Comparison of ENCODE assay signal across 18 cellular contexts in genomic region chr19:30112666-30113065, GRCh38.
"Had no signal": no experiment of that assay in that cellular context is flagged by ENCODE, and none has a peak within 500 bp of the region (broad histone marks: within the 10 kb centered on the region; RNA-seq: fewer than 3 reads in every experiment).

No MANE protein-coding gene starts in this region.

- H3K4me1 ChIP-seq: esophagus muscularis mucosa, foreskin keratinocyte, gastroesophageal sphincter, heart left ventricle, left ventricle myocardium inferior had no signal

- H3K9me3 ChIP-seq: gastroesophageal sphincter, heart left ventricle, left ventricle myocardium inferior had no signal

- H3K4me3 ChIP-seq: coronary artery, dorsolateral prefrontal cortex, esophagus muscularis mucosa, gastroesophageal sphincter, heart left ventricle, left ventricle myocardium inferior, lung had no signal

- H3K36me3 ChIP-seq: esophagus muscularis mucosa, gastroesophageal sphincter, heart left ventricle, left ventricle myocardium inferior had no signal

- ATAC-seq: foreskin keratinocyte, gastroesophageal sphincter, heart left ventricle, left colon, left lobe of liver had no signal

- DNase-seq: dermis blood vessel endothelial cell; effector CD4-positive, alpha-beta T cell; effector memory CD4-positive, alpha-beta T cell; foreskin keratinocyte; hippocampal formation; kidney glomerular epithelial cell; left colon; left ventricle myocardium inferior; mammary epithelial cell; mesendoderm; midbrain had no signal

- H3K27ac ChIP-seq: coronary artery, dorsolateral prefrontal cortex, esophagus muscularis mucosa, foreskin keratinocyte, gastroesophageal sphincter, heart left ventricle, left ventricle myocardium inferior had no signal

- H3K27me3 ChIP-seq: foreskin keratinocyte had no signal
